In the genomic region with DNA sequence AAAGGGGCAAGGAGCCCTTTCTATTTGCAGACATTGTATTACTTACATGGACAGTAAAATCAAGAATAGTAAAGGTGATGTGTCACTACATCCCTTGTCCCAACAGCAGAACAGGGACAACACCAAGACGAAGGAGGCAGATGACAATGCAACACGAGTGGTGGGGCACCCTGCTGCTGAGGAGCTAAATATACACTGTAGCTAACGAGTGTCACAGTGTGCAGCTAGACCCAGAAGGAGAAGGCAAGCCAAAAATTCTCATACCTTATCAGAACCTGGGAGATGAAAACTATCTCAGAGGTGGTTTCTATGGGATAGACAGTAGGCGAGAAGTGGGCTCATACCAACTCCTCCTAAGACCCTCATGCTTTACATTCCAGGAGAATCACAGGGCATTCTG, we compare ENCODE assay signal across 22 cellular contexts.
A peak's percentile ranks its signal among the peaks of the same experiment; 100 is the strongest.
DNase-seq lines count a peak whose midpoint lies in the region; ATAC-seq, FAIRE-seq and TF ChIP-seq lines count a peak whose summit lies in the region.
"Had no signal": no experiment of that assay in that cellular context is flagged by ENCODE, and none has a peak within 500 bp of the region (broad histone marks: within the 10 kb centered on the region; RNA-seq: fewer than 3 reads in every experiment).

No MANE protein-coding gene starts in this region.

- no peak overlapping the region for H2BK15ac ChIP-seq in mesendoderm (replicated peaks; ENCODE audit: low read depth)

- H3K9ac ChIP-seq in mesendoderm (ENCODE audit: low read length), result no peak overlapping the region
- H3K9ac ChIP-seq: BLaER1, GM23248 had no signal

- intact Hi-C loops in heart left ventricle (cut with DNase I), result no loop called here

- H3K4ac ChIP-seq in mesendoderm (ENCODE audit: low read depth, low read length), result no peak overlapping the region

- H3K4me1 ChIP-seq in heart left ventricle, result no peaks in the 10 kb centered on the region
- H3K4me1 ChIP-seq in right atrium auricular region, result no peaks in the 10 kb centered on the region
- H3K4me1 ChIP-seq in mesendoderm (ENCODE audit: control insufficient read depth, low read depth, low read length), result no peaks in the 10 kb centered on the region
- H3K4me1 ChIP-seq: BLaER1, Caco-2 had no signal

- no peak for TF ChIP-seq POLR2A in heart left ventricle (IDR thresholded peaks at IDR 0.05)
- no peak for TF ChIP-seq POLR2A in GM12891 (IDR thresholded peaks at IDR 0.05; ENCODE audit: low read depth, low read length)

- no peak overlapping the region for H3K27ac ChIP-seq in heart left ventricle
- H3K27ac ChIP-seq in right atrium auricular region, result no peak overlapping the region
- H3K27ac ChIP-seq in mesendoderm (ENCODE audit: low read depth, low read length), result no peak overlapping the region
- H3K27ac ChIP-seq: 22Rv1, BLaER1, C4-2B, GM23248 had no signal

- H4K8ac ChIP-seq in mesendoderm (ENCODE audit: low read depth, low read length), result no peak overlapping the region

- no peak overlapping the region for H2AK5ac ChIP-seq in mesendoderm (ENCODE audit: low read length)

- H3K79me2 ChIP-seq in mesendoderm (ENCODE audit: control insufficient read depth, insufficient read depth, low read length), result no peaks in the 10 kb centered on the region

- peaks cover 0 to 25% (median 8%) of the 10 kb centered on the region in 12 donors for H3K9me3 ChIP-seq in heart left ventricle
- no peaks in the 10 kb centered on the region for H3K9me3 ChIP-seq in right atrium auricular region
- H3K9me3 ChIP-seq in MG63, result no peaks in the 10 kb centered on the region
- H3K9me3 ChIP-seq: Caco-2 had no signal

- no peak overlapping the region for H3K4me2 ChIP-seq in mesendoderm (ENCODE audit: low read length)
- H3K4me2 ChIP-seq: BLaER1 had no signal

- DNase-seq in NCI-H82 (lab: John Stamatoyannopoulos, UW), result peak; percentile 23
- no peak for DNase-seq in NCI-H82 treated with DMSO at 0.1 percent for 48 hours (lab: John Stamatoyannopoulos, UW; ENCODE audit: unreplicated experiment)
- DNase-seq in heart left ventricle, result no peak
- no peak for DNase-seq in right atrium auricular region (ENCODE audit: low spot score)
- DNase-seq in GM12891 (ENCODE audit: insufficient read length, low spot score), result no peak
- DNase-seq in mesendoderm, result peak; percentile 31
- no peak for DNase-seq in MG63
- DNase-seq: Caco-2; CD4-positive, CD25-positive, alpha-beta regulatory T cell; CD8-positive, alpha-beta T cell; DMS153; DND-41; GM23248; H9 had no signal

- no peak overlapping the region for H3K23ac ChIP-seq in mesendoderm (ENCODE audit: low read length)

- no peak overlapping the region for H2BK5ac ChIP-seq in mesendoderm (ENCODE audit: low read length)

- H3K79me1 ChIP-seq in mesendoderm (ENCODE audit: low read length), result no peaks in the 10 kb centered on the region

- TF ChIP-seq CTCF in heart left ventricle (IDR thresholded peaks at IDR 0.05), result no peak
- no peak for TF ChIP-seq CTCF in right atrium auricular region (IDR thresholded peaks at IDR 0.05)

- H2BK120ac ChIP-seq in mesendoderm (ENCODE audit: low read depth, low read length), result no peak overlapping the region

- ATAC-seq in heart left ventricle (peak in 3 of 4 donors; percentile 44 to 47 (median 46)), HG03097 (IDR thresholded peaks at IDR 0.05; ENCODE audit: low FRiP score, unreplicated experiment) (no peak)
- ATAC-seq: CD8-positive, alpha-beta T cell; HCT116 had no signal

- H3K4me3 ChIP-seq in heart left ventricle (no peak overlapping the region), right atrium auricular region (no peak overlapping the region), mesendoderm (ENCODE audit: low read length) (no peak overlapping the region), MG63 (no peak overlapping the region)
- H3K4me3 ChIP-seq: BLaER1, GM23248 had no signal

- no peak overlapping the region for H3K56ac ChIP-seq in mesendoderm (ENCODE audit: low read length)

- WGBS in heart left ventricle, 4 donors, result 35 to 49% (median 39%) methylated on average over 4 of the region's 4 CpGs
- no CpG with 5 or more reads among the region's 4 CpGs for WGBS in mesendoderm (ENCODE audit: extremely low coverage, insufficient coverage, low lambda C conversion rate)

- H3K18ac ChIP-seq in mesendoderm (ENCODE audit: low read length), result no peak overlapping the region

- H4K5ac ChIP-seq in mesendoderm (ENCODE audit: low read length), result no peak overlapping the region

- H3K27me3 ChIP-seq in heart left ventricle (no peaks in the 10 kb centered on the region), right atrium auricular region (no peaks in the 10 kb centered on the region), mesendoderm (ENCODE audit: insufficient read depth, low read length, poor library complexity) (no peaks in the 10 kb centered on the region), MG63 (no peaks in the 10 kb centered on the region)
- H3K27me3 ChIP-seq: BLaER1 had no signal

- peak; percentile 9 for FAIRE-seq in GM12891 (lab: Jason Lieb, UNC)
- FAIRE-seq: A204.1, G401.6, GM19239 had no signal

- no peaks in the 10 kb centered on the region for H3K36me3 ChIP-seq in heart left ventricle
- H3K36me3 ChIP-seq in right atrium auricular region, result no peaks in the 10 kb centered on the region
- H3K36me3 ChIP-seq in mesendoderm (ENCODE audit: control insufficient read depth, insufficient read depth, low read length), result no peaks in the 10 kb centered on the region
- H3K36me3 ChIP-seq in MG63, result no peaks in the 10 kb centered on the region
- H3K36me3 ChIP-seq: BLaER1 had no signal

TF ChIP-seq in GM12891, 5 proteins besides CTCF, POLR2A, EP300 and RAD21:
- TF ChIP-seq PAX5 (IDR thresholded peaks at IDR 0.05; ENCODE audit: insufficient read depth, low read length, severe bottlenecking), result no peak
- TF ChIP-seq POLR2AphosphoS5 (IDR thresholded peaks at IDR 0.05; ENCODE audit: low read depth, low read length), result no peak
- no peak for TF ChIP-seq TAF1 (IDR thresholded peaks at IDR 0.05; ENCODE audit: low read depth, low read length)
- TF ChIP-seq SPI1 (IDR thresholded peaks at IDR 0.05; ENCODE audit: low read depth, low read length), result no peak
- no peak for TF ChIP-seq POU2F2 (IDR thresholded peaks at IDR 0.05; ENCODE audit: low read depth, low read length)

Comparison
In these comparisons a context has a peak if more than half of its experiments do, and no peak if none do; other contexts are left out.
1. DNase-seq: peak in NCI-H82 (single experiment) and mesendoderm (single experiment); none in NCI-H82 treated with DMSO at 0.1 percent for 48 hours (single experiment), heart left ventricle (0 of 5), right atrium auricular region (single experiment), GM12891 (single experiment) and MG63 (single experiment).